ENCODE assay signal across 23 cellular contexts in genomic region chr12:9730591-9730990, GRCh38. TPM values are rescaled to one million over a fixed set of nuclear protein-coding genes. Genes with fewer than 3 reads are reported as not detected.
A peak's percentile ranks its signal among the peaks of the same experiment; 100 is the strongest.
DNase-seq lines count a peak whose midpoint lies in the region; ATAC-seq, FAIRE-seq and TF ChIP-seq lines count a peak whose summit lies in the region.
"Had no signal": no experiment of that assay in that cellular context is flagged by ENCODE, and none has a peak within 500 bp of the region (broad histone marks: within the 10 kb centered on the region; RNA-seq: fewer than 3 reads in every experiment).

No MANE protein-coding gene starts in this region.

- peak overlapping the region in 3 of 8 donors; percentile 21 to 72 (median 36) for H3K4me3 Mint-ChIP-seq in CD4-positive, alpha-beta memory T cell
- H3K4me3 Mint-ChIP-seq in effector memory CD8-positive, alpha-beta T cell = peak overlapping the region in 1 of 2 donors; percentile 76
- no peak overlapping the region for H3K4me3 Mint-ChIP-seq in Calu3 (ENCODE audit: low read depth, unreplicated experiment)
- H3K4me3 Mint-ChIP-seq: natural killer cell treated with Interleukin-12 subunit alpha and Interleukin-12 subunit beta and Interleukin-15 and Interleukin-18, amount 100 ng/mL, for 72 hours had no signal

- POLR2A ChIA-PET in CD4-positive, alpha-beta memory T cell (lab: Charles Lee; ENCODE audit: partially characterized antibody) = interaction anchor here (1.1 to 4.9 kb wide), 5 partner anchors 12 to 83 kb away, joined by 3 to 36 read pairs (median 7); no protein-coding TSS in a partner anchor
- POLR2A ChIA-PET in K562 (lab: Yijun Ruan, JAX) (interaction anchor here (0.6 kb wide), 1 partner anchor 281 kb away, joined by 3 read pairs; no protein-coding TSS in a partner anchor), PC-9 (lab: Charles Lee; ENCODE audit: unreplicated experiment) (interaction anchor here (0.6 kb wide), 1 partner anchor 68 kb away, joined by 4 read pairs; no protein-coding TSS in a partner anchor)

- TF ChIP-seq EP300 in K562 (IDR thresholded peaks at IDR 0.05; ENCODE audit: low read length) = no peak

- no peak overlapping the region for H3K4me3 ChIP-seq in CD4-positive, alpha-beta memory T cell (ENCODE audit: low read length in 2 of 2)
- H3K4me3 ChIP-seq in GM12864 (ENCODE audit: low read depth, low read length) (peak overlapping the region; percentile 47), OCI-LY1 (ENCODE audit: low read depth, low read length, poor library complexity, severe bottlenecking) (peak overlapping the region; percentile 71), K562 (no peak overlapping the region), PC-9 (no peak overlapping the region)
- H3K4me3 ChIP-seq: lung had no signal

- H3K36me3 Mint-ChIP-seq in CD4-positive, alpha-beta memory T cell = no peaks in the 10 kb centered on the region
- H3K36me3 Mint-ChIP-seq in effector memory CD8-positive, alpha-beta T cell (ENCODE audit: insufficient read depth) = no peaks in the 10 kb centered on the region
- no peaks in the 10 kb centered on the region for H3K36me3 Mint-ChIP-seq in Calu3 (ENCODE audit: insufficient read depth, unreplicated experiment)
- H3K36me3 Mint-ChIP-seq: natural killer cell treated with Interleukin-12 subunit alpha and Interleukin-12 subunit beta and Interleukin-15 and Interleukin-18, amount 100 ng/mL, for 72 hours had no signal

- no peaks in the 10 kb centered on the region for H3K27me3 ChIP-seq in CD4-positive, alpha-beta memory T cell (ENCODE audit: insufficient read depth, low read length)
- H3K27me3 ChIP-seq in OCI-LY1 (ENCODE audit: insufficient read depth, low read length) = no peaks in the 10 kb centered on the region
- no peaks in the 10 kb centered on the region for H3K27me3 ChIP-seq in K562 (ENCODE audit: control insufficient read depth in 2 of 2, insufficient read depth in 2 of 2, low read length in 2 of 2)
- H3K27me3 ChIP-seq in PC-9 (ENCODE audit: insufficient read depth, low read depth) = no peaks in the 10 kb centered on the region
- H3K27me3 ChIP-seq: tibial nerve had no signal

- H3K36me3 ChIP-seq in CD4-positive, alpha-beta memory T cell (ENCODE audit: insufficient read depth, low read length) = no peaks in the 10 kb centered on the region
- H3K36me3 ChIP-seq in OCI-LY1 (ENCODE audit: insufficient read depth, low read length) (0 out of 2 replicates have a peak, but pooled peaks cover 8% of the 10 kb centered on the region), K562 (ENCODE audit: control insufficient read depth, insufficient read depth, low read length) (no peaks in the 10 kb centered on the region), PC-9 (ENCODE audit: low read depth) (no peaks in the 10 kb centered on the region)
- H3K36me3 ChIP-seq: tibial nerve had no signal

- in situ Hi-C loops in K562 (cut with MboI) = no loop called here

- peak overlapping the region in 3 of 7 donors; percentile 65 to 84 (median 71) for H3K27ac Mint-ChIP-seq in CD4-positive, alpha-beta memory T cell
- no peak overlapping the region for H3K27ac Mint-ChIP-seq in effector memory CD8-positive, alpha-beta T cell
- H3K27ac Mint-ChIP-seq in Calu3 (ENCODE audit: unreplicated experiment) = no peak overlapping the region
- H3K27ac Mint-ChIP-seq: progenitor cell of endocrine pancreas had no signal

- TF ChIP-seq CTCF in GM12864 (IDR thresholded peaks at IDR 0.05; ENCODE audit: low read depth, low read length, missing control alignments) (no peak), OCI-LY1 (IDR thresholded peaks at IDR 0.05; ENCODE audit: low read length) (no peak), K562 (IDR thresholded peaks at IDR 0.05 in 2 of 3, conservative IDR thresholded peaks at IDR 0.05 in 1 of 3; ENCODE audit: insufficient read depth in 2 of 3, low read depth in 1 of 3, low read length in 3 of 3) (no peak), PC-9 (conservative IDR thresholded peaks at IDR 0.05) (no peak), Calu3 (IDR thresholded peaks at IDR 0.05; ENCODE audit: unreplicated experiment) (no peak)

- no peak for ATAC-seq in K562
- ATAC-seq in effector memory CD8-positive, alpha-beta T cell (replicated peaks) = no peak
- ATAC-seq: HCT116; natural killer cell treated with Interleukin-12 subunit alpha and Interleukin-12 subunit beta and Interleukin-15 and Interleukin-18, amount 100 ng/mL, for 72 hours had no signal

- no peak for TF ChIP-seq POLR2A in K562 (conservative IDR thresholded peaks at IDR 0.05)

- H3K9me3 Mint-ChIP-seq in CD4-positive, alpha-beta memory T cell = peaks cover 0 to 2% (median 0%) of the 10 kb centered on the region in 8 donors
- H3K9me3 Mint-ChIP-seq in effector memory CD8-positive, alpha-beta T cell = no peaks in the 10 kb centered on the region
- no peaks in the 10 kb centered on the region for H3K9me3 Mint-ChIP-seq in Calu3 (ENCODE audit: low read depth, unreplicated experiment)
- H3K9me3 Mint-ChIP-seq: natural killer cell treated with Interleukin-12 subunit alpha and Interleukin-12 subunit beta and Interleukin-15 and Interleukin-18, amount 100 ng/mL, for 72 hours had no signal

- BruUV-seq in K562 (replicated peaks; lab: Mats Ljungman, UMichigan) (no TSS peak), PC-9 (replicated peaks; lab: Mats Ljungman, UMichigan) (no TSS peak), Calu3 (replicated peaks; lab: Mats Ljungman, UMichigan) (no TSS peak)

- peaks cover 66% of the 10 kb centered on the region for H3K79me2 ChIP-seq in OCI-LY1 (ENCODE audit: insufficient read depth, low read length)
- H3K79me2 ChIP-seq in K562 (ENCODE audit: control insufficient read depth, insufficient read depth, low read length) = no peaks in the 10 kb centered on the region
- no peaks in the 10 kb centered on the region for H3K79me2 ChIP-seq in PC-9 (ENCODE audit: low read depth)

- WGBS in K562 (ENCODE audit: insufficient coverage, low coverage, missing lambda C conversion rate) = 71% methylated on average over 5 of the region's 6 CpGs

- no peaks in the 10 kb centered on the region for H4K20me1 ChIP-seq in OCI-LY1 (ENCODE audit: insufficient read depth, low read length)
- no peaks in the 10 kb centered on the region for H4K20me1 ChIP-seq in K562 (replicated peaks; ENCODE audit: control insufficient read depth, insufficient read depth, low read length)
- no peaks in the 10 kb centered on the region for H4K20me1 ChIP-seq in PC-9 (ENCODE audit: insufficient read depth)

- H2AFZ ChIP-seq in OCI-LY1 (ENCODE audit: low read length) (no peak overlapping the region), K562 (ENCODE audit: low read depth, low read length) (peak overlapping the region; percentile 73), PC-9 (no peak overlapping the region)

- no peaks in the 10 kb centered on the region for H3K9me3 ChIP-seq in CD4-positive, alpha-beta memory T cell (ENCODE audit: control insufficient read depth in 1 of 2, low read length in 2 of 2)
- H3K9me3 ChIP-seq in OCI-LY1 (ENCODE audit: low read length) (no peaks in the 10 kb centered on the region), K562 (replicated peaks; ENCODE audit: control insufficient read depth, insufficient read depth, low read depth, low read length) (no peaks in the 10 kb centered on the region), PC-9 (ENCODE audit: insufficient read depth, low read depth) (no peaks in the 10 kb centered on the region)
- H3K9me3 ChIP-seq: tibial nerve had no signal

- intact Hi-C loops in CD4-positive, alpha-beta memory T cell (cut with micrococcal nuclease) = no loop called here
- intact Hi-C loops in K562 (cut with micrococcal nuclease) (no loop called here), PC-9 (cut with micrococcal nuclease; ENCODE audit: unreplicated experiment) (no loop called here), Calu3 (cut with micrococcal nuclease; ENCODE audit: unreplicated experiment) (no loop called here)

- H3F3A ChIP-seq in OCI-LY1 (ENCODE audit: insufficient read depth, low read length) (peaks cover 4% of the 10 kb centered on the region; the same call in 1 of the 2 replicates), PC-9 (ENCODE audit: insufficient read depth, low read depth) (no peaks in the 10 kb centered on the region)

- FAIRE-seq in K562 (lab: Jason Lieb, UNC) = no peak
- FAIRE-seq: islet of Langerhans, small intestine had no signal

- no peaks in the 10 kb centered on the region for H3K9me1 ChIP-seq in K562 (ENCODE audit: control insufficient read depth, insufficient read depth, low read length)

- CTCF ChIA-PET in CD4-positive, alpha-beta memory T cell (lab: Charles Lee; ENCODE audit: partially characterized antibody) = interaction anchor here (0.9 to 2.5 kb wide), 4 partner anchors 12 to 41 kb away, joined by 3 to 16 read pairs (median 4); no protein-coding TSS in a partner anchor
- CTCF ChIA-PET in K562 (lab: Yijun Ruan, JAX; ENCODE audit: low intra/inter-chr PET ratio) (no interaction called here), PC-9 (lab: Charles Lee) (no interaction called here), Calu3 (lab: Charles Lee) (no interaction called here)

- peaks cover 19% of the 10 kb centered on the region for H3K4me1 ChIP-seq in CD4-positive, alpha-beta memory T cell (ENCODE audit: insufficient read depth, low read length)
- H3K4me1 ChIP-seq in OCI-LY1 (ENCODE audit: insufficient read depth, low read length, severe bottlenecking) (peaks cover 57% of the 10 kb centered on the region), K562 (replicated peaks in 1 of 2; ENCODE audit: control insufficient read depth in 2 of 2, insufficient read depth in 2 of 2, low read length in 2 of 2) (no peaks in the 10 kb centered on the region; a peak in 1 of 5 replicates), PC-9 (replicated peaks; ENCODE audit: insufficient read depth) (peaks cover 8% of the 10 kb centered on the region; the same call in 1 of the 2 replicates)
- H3K4me1 ChIP-seq: tibial nerve had no signal

- H3K27me3 Mint-ChIP-seq in CD4-positive, alpha-beta memory T cell = peaks cover 0 to under 1% of the 10 kb centered on the region in 2 donors
- H3K27me3 Mint-ChIP-seq in effector memory CD8-positive, alpha-beta T cell = no peaks in the 10 kb centered on the region
- no peaks in the 10 kb centered on the region for H3K27me3 Mint-ChIP-seq in Calu3 (ENCODE audit: unreplicated experiment)
- H3K27me3 Mint-ChIP-seq: natural killer cell treated with Interleukin-12 subunit alpha and Interleukin-12 subunit beta and Interleukin-15 and Interleukin-18, amount 100 ng/mL, for 72 hours had no signal

- H3K27ac ChIP-seq in CD4-positive, alpha-beta memory T cell (ENCODE audit: low read depth, low read length) = peak overlapping the region; percentile 21
- H3K27ac ChIP-seq in OCI-LY1 (ENCODE audit: low read depth, low read length, poor library complexity, severe bottlenecking) (peak overlapping the region; percentile 92), K562 (ENCODE audit: extremely low read depth, low read depth, low read length) (no peak overlapping the region), PC-9 (no peak overlapping the region)

- no peaks in the 10 kb centered on the region for H3K9me2 ChIP-seq in OCI-LY1 (ENCODE audit: low read depth, low read length)
- H3K9me2 ChIP-seq in PC-9 (ENCODE audit: insufficient read depth) = no peaks in the 10 kb centered on the region

- H3K4me2 ChIP-seq in OCI-LY1 (ENCODE audit: low read length) (peak overlapping the region; percentile 77), K562 (ENCODE audit: insufficient read depth, low read length) (no peak overlapping the region), PC-9 (no peak overlapping the region)

- peaks cover 10 to 40% (median 11%) of the 10 kb centered on the region in 4 donors for H3K4me1 Mint-ChIP-seq in CD4-positive, alpha-beta memory T cell
- H3K4me1 Mint-ChIP-seq in effector memory CD8-positive, alpha-beta T cell (ENCODE audit: low read depth in 2 of 2) = peaks cover 2 to 13% of the 10 kb centered on the region in 2 donors
- no peaks in the 10 kb centered on the region for H3K4me1 Mint-ChIP-seq in Calu3 (ENCODE audit: low read depth, unreplicated experiment)

- peak overlapping the region; percentile 85 for H3K9ac ChIP-seq in OCI-LY1 (ENCODE audit: low read length)
- no peak overlapping the region for H3K9ac ChIP-seq in K562 (ENCODE audit: insufficient read depth in 1 of 2, low read depth in 2 of 2, low read length in 2 of 2)

- no peak for DNase-seq in CD4-positive, alpha-beta memory T cell
- DNase-seq in GM12864 (ENCODE audit: low read depth) = no peak
- DNase-seq in K562 (ENCODE audit: extremely low read depth in 1 of 4, low spot score in 3 of 4) = no peak
- no peak for DNase-seq in DMS79 (lab: John Stamatoyannopoulos, UW)
- no peak for DNase-seq in effector memory CD8-positive, alpha-beta T cell
- DNase-seq in PC-9 = no peak
- no peak for DNase-seq in Calu3
- DNase-seq: activated CD4-positive, alpha-beta T cell treated with anti-CD3 and anti-CD28 coated beads for 4 hours; AML-193; anterior cingulate cortex; NCI-H1694 treated with DMSO at 0.1 percent for 48 hours; NCI-H345; SHP77 treated with DMSO at 0.1 percent for 48 hours; small intestine; T-helper 9 cell had no signal

- no peak for TF ChIP-seq RAD21 in K562 (CRISPR knock-in tag; conservative IDR thresholded peaks at IDR 0.05 in 1 of 2, IDR thresholded peaks at IDR 0.05 in 1 of 2)

RNA-seq across cellular contexts. Expression of gene CLECL1, which starts 2.3 kb away (rescaled TPM):
- 1 to 10 TPM; 7.2 to 8.6 TPM for total RNA-seq in CD4-positive, alpha-beta memory T cell
- polyA plus RNA-seq in CD4-positive, alpha-beta memory T cell = 1 to 10 TPM; 4.3 to 7.5 TPM
- total RNA-seq in K562 (2011; cell fraction: chromatin; rRNA removed; ENCODE audit: low replicate concordance) = not detected in 2 replicates
- not detected in 2 replicates for total RNA-seq in K562 (2011; cell fraction: nucleolus; rRNA removed)
- total RNA-seq in K562 (2011; cell fraction: nucleoplasm; rRNA removed) = not detected in 2 replicates
- total RNA-seq in K562 (2014; rRNA removed) (not detected in 2 replicates), K562 (2014; rRNA removed; fragmentation: Illumina TruSeq; extraction: Trizol) (not detected in 2 replicates), K562 (2015; rRNA removed; fragmentation: Illumina TruSeq; extraction: Trizol) (0.25 TPM in 1 of 2 replicates, not detected in the other), K562 (2021) (not detected in 2 replicates), PC-9 (2021) (not detected in 2 replicates), Calu3 (2022) (not detected in 2 replicates)
- polyA plus RNA-seq in K562 (2011; rRNA removed) (not detected in 2 replicates), K562 (2014; fragmentation: Illumina TruSeq; extraction: Trizol) (not detected in 2 replicates), K562 (2014; fragmentation: Nextera tagmentation; extraction: Ambion mirVana) (under 1 TPM in 1 of 2 experiments, not detected in 1; 0.13 TPM), K562 (2014; rRNA removed) (not detected in 2 replicates)
- not detected in 2 replicates for polyA plus RNA-seq in K562 (2011; cell fraction: cytosol; rRNA removed)
- polyA plus RNA-seq in K562 (2011; cell fraction: nucleus; rRNA removed) = not detected in 2 replicates
- polyA plus RNA-seq in K562 (2012) = 0.13 TPM in 1 of 2 replicates, not detected in the other
- polyA minus RNA-seq in K562 (2011; rRNA and poly(A)+ RNA removed) = not detected in 2 replicates
- not detected in 2 replicates for polyA minus RNA-seq in K562 (2011; cell fraction: cytosol; rRNA and poly(A)+ RNA removed)
- polyA minus RNA-seq in K562 (2011; cell fraction: nucleus; rRNA and poly(A)+ RNA removed) = not detected in 2 replicates
- total RNA-seq: chondrocyte, progenitor cell of endocrine pancreas, tibial nerve had no signal

RNA-seq across cellular contexts. Expression of gene CD69, which starts 30.1 kb away (rescaled TPM):
- total RNA-seq in CD4-positive, alpha-beta memory T cell = 10 to 100 TPM; 31.0 to 35.9 TPM
- 1,000 to 10,000 TPM in 1 of 2 donors, 100 to 1,000 TPM in 1; 145 to 1,121 TPM for polyA plus RNA-seq in CD4-positive, alpha-beta memory T cell
- 70.8 and 196 TPM in 2 replicates for total RNA-seq in K562 (2011; cell fraction: chromatin; rRNA removed; ENCODE audit: low replicate concordance)
- total RNA-seq in K562 (2011; cell fraction: nucleolus; rRNA removed) = 41.4 and 48.8 TPM in 2 replicates
- total RNA-seq in K562 (2011; cell fraction: nucleoplasm; rRNA removed) = 83.1 and 113 TPM in 2 replicates
- total RNA-seq in K562 (2014; rRNA removed) = 28.0 and 30.1 TPM in 2 replicates
- 68.9 and 77.6 TPM in 2 replicates for total RNA-seq in K562 (2014; rRNA removed; fragmentation: Illumina TruSeq; extraction: Trizol)
- 8.8 and 11.7 TPM in 2 replicates for total RNA-seq in K562 (2015; rRNA removed; fragmentation: Illumina TruSeq; extraction: Trizol)
- 38.3 and 45.9 TPM in 2 replicates for total RNA-seq in K562 (2021)
- 57.1 and 76.4 TPM in 2 replicates for polyA plus RNA-seq in K562 (2011; rRNA removed)
- 10.3 and 25.7 TPM in 2 replicates for polyA plus RNA-seq in K562 (2011; cell fraction: cytosol; rRNA removed)
- 47.5 and 89.0 TPM in 2 replicates for polyA plus RNA-seq in K562 (2011; cell fraction: nucleus; rRNA removed)
- polyA plus RNA-seq in K562 (2012) = 43.7 and 113 TPM in 2 replicates
- polyA plus RNA-seq in K562 (2014; fragmentation: Illumina TruSeq; extraction: Trizol) = 38.7 and 54.4 TPM in 2 replicates
- polyA plus RNA-seq in K562 (2014; fragmentation: Nextera tagmentation; extraction: Ambion mirVana) = 100 to 1,000 TPM; 160 to 243 TPM
- 52.2 and 66.0 TPM in 2 replicates for polyA plus RNA-seq in K562 (2014; rRNA removed)
- 92.1 and 154 TPM in 2 replicates for polyA minus RNA-seq in K562 (2011; rRNA and poly(A)+ RNA removed)
- 13.4 and 19.7 TPM in 2 replicates for polyA minus RNA-seq in K562 (2011; cell fraction: cytosol; rRNA and poly(A)+ RNA removed)
- polyA minus RNA-seq in K562 (2011; cell fraction: nucleus; rRNA and poly(A)+ RNA removed) = 86.0 and 194 TPM in 2 replicates
- not detected in 2 replicates for total RNA-seq in PC-9 (2021)
- 1.7 and 2.6 TPM in 2 replicates for total RNA-seq in Calu3 (2022)
- total RNA-seq: chondrocyte, progenitor cell of endocrine pancreas had no signal

Comparison
In these comparisons a context has a peak if more than half of its experiments do, and no peak if none do; other contexts are left out.
1. H3K27ac ChIP-seq: peak in CD4-positive, alpha-beta memory T cell (single experiment) and OCI-LY1 (single experiment); none in K562 (single experiment) and PC-9 (single experiment).
2. H3K4me3 ChIP-seq: peak in GM12864 (single experiment) and OCI-LY1 (single experiment); none in CD4-positive, alpha-beta memory T cell (0 of 2), K562 (single experiment) and PC-9 (single experiment).